Comparison of ENCODE assay signal across 17 cellular contexts in genomic region chr6:15956205-15957106, GRCh38.
DNase-seq lines count a peak whose midpoint lies in the region; ATAC-seq and TF ChIP-seq lines count a peak whose summit lies in the region.
"Had no signal": no experiment of that assay in that cellular context is flagged by ENCODE, and none has a peak within 500 bp of the region (broad histone marks: within the 10 kb centered on the region; RNA-seq: fewer than 3 reads in every experiment).

No MANE protein-coding gene starts in this region.

- ATAC-seq in Right ventricle myocardium superior (ENCODE audit: poor library complexity) (no peak), left colon (peak; percentile 94), upper lobe of left lung (ENCODE audit: low FRiP score in 2 of 2) (peak; percentile 59 to 91)
- no peak for ATAC-seq in stimulated activated naive CD8-positive, alpha-beta T cell treated with anti-CD3 and anti-CD28 coated beads, Interleukin-15, Interleukin-2, amounts not matched to agents 100 U/mL and 50 U/mL, for 24 hours

- H3K36me3 ChIP-seq in cardiac muscle cell (no peaks in the 10 kb centered on the region), SJCRH30 (no peaks in the 10 kb centered on the region), upper lobe of left lung (no peaks in the 10 kb centered on the region)
- H3K36me3 ChIP-seq: ascending aorta, HAP-1, vagina had no signal

- TF ChIP-seq EP300 in upper lobe of left lung (IDR thresholded peaks at IDR 0.05): peak in 3 of 4 donors; percentile 72 to 99 (median 81)

- DNase-seq in cardiac muscle cell (ENCODE audit: low read depth in 1 of 2, low spot score in 1 of 2) (peak; percentile 25 to 61), Right ventricle myocardium superior (no peak), SJCRH30 (peak; percentile 10 to 37), left colon (peak; percentile 76 to 84), upper lobe of left lung (peak; percentile 88), hypothalamus (lab: John Stamatoyannopoulos, UW) (no peak)
- no peak for DNase-seq in stimulated activated naive CD8-positive, alpha-beta T cell treated with anti-CD3 and anti-CD28 coated beads, Interleukin-15, Interleukin-2, amounts not matched to agents 100 U/mL and 50 U/mL, for 24 hours
- DNase-seq in central memory CD4-positive, alpha-beta T cell: no peak
- DNase-seq: activated T-cell treated with anti-CD3 and anti-CD28 coated beads, Interleukin-2, amount 50 U/mL, for 1 hour; DMS153; endodermal cell; glutamatergic neuron; nucleus accumbens; stimulated activated CD4-positive, alpha-beta T cell treated with anti-CD3 and anti-CD28 coated beads, Interleukin-12 subunit alpha, Interleukin-12 subunit beta, amount 100 ng/mL, for 4 hours had no signal

- TF ChIP-seq POLR2A in upper lobe of left lung (IDR thresholded peaks at IDR 0.05): peak in 1 of 4 donors; percentile 12

- WGBS in upper lobe of left lung, 2 donors: 34 to 36% methylated on average over 14 of the region's 14 CpGs

- H3K4me3 ChIP-seq in cardiac muscle cell (no peak overlapping the region), SJCRH30 (no peak overlapping the region), upper lobe of left lung (no peak overlapping the region)
- H3K4me3 ChIP-seq: ascending aorta, HAP-1, vagina had no signal

- intact Hi-C loops in Right ventricle myocardium superior (cut with DNase I) (no loop called here), left colon (cut with DNase I, micrococcal nuclease) (no loop called here)

- H3K27me3 ChIP-seq in cardiac muscle cell: no peaks in the 10 kb centered on the region
- no peaks in the 10 kb centered on the region for H3K27me3 ChIP-seq in SJCRH30
- no peaks in the 10 kb centered on the region for H3K27me3 ChIP-seq in upper lobe of left lung
- H3K27me3 ChIP-seq: ascending aorta, vagina had no signal

- H3K27ac ChIP-seq in cardiac muscle cell (no peak overlapping the region), SJCRH30 (no peak overlapping the region), upper lobe of left lung (peak overlapping the region in 2 of 4 donors; percentile 52 to 63)
- H3K27ac ChIP-seq: ascending aorta, vagina had no signal

- H3K4me1 ChIP-seq in cardiac muscle cell (ENCODE audit: low read depth): peaks cover 42% of the 10 kb centered on the region
- H3K4me1 ChIP-seq in SJCRH30: no peaks in the 10 kb centered on the region; the same call in 1 of the 2 replicates
- peaks cover 23 to 40% (median 30%) of the 10 kb centered on the region in 4 donors for H3K4me1 ChIP-seq in upper lobe of left lung
- H3K4me1 ChIP-seq: ascending aorta, HAP-1 had no signal

- H3K9me3 ChIP-seq in cardiac muscle cell (ENCODE audit: low read depth) (no peaks in the 10 kb centered on the region), SJCRH30 (replicated peaks) (no peaks in the 10 kb centered on the region), upper lobe of left lung (no peaks in the 10 kb centered on the region)
- H3K9me3 ChIP-seq: ascending aorta, HAP-1, vagina had no signal

- no peak for TF ChIP-seq CTCF in cardiac muscle cell (IDR thresholded peaks at IDR 0.05; ENCODE audit: low read depth, low read length)
- peak in 1 of 6 experiments; percentile 6 for TF ChIP-seq CTCF in upper lobe of left lung (IDR thresholded peaks at IDR 0.05)

Comparison
In these comparisons a context has a peak if more than half of its experiments do, and no peak if none do; other contexts are left out.
1. DNase-seq: peak in cardiac muscle cell (2 of 2), SJCRH30 (2 of 2), left colon (2 of 2) and upper lobe of left lung (2 of 2); none in Right ventricle myocardium superior (single experiment), stimulated activated naive CD8-positive, alpha-beta T cell treated with anti-CD3 and anti-CD28 coated beads, Interleukin-15, Interleukin-2, amounts not matched to agents 100 U/mL and 50 U/mL, for 24 hours (single experiment), central memory CD4-positive, alpha-beta T cell (single experiment) and hypothalamus (0 of 51).
2. ATAC-seq: peak in left colon (single experiment) and upper lobe of left lung (2 of 2); none in Right ventricle myocardium superior (single experiment) and stimulated activated naive CD8-positive, alpha-beta T cell treated with anti-CD3 and anti-CD28 coated beads, Interleukin-15, Interleukin-2, amounts not matched to agents 100 U/mL and 50 U/mL, for 24 hours (single experiment).